In genomic region chr2:154623819-154624218, GRCh38 we compare ENCODE assay signal across 9 cellular contexts.
DNase-seq lines count a peak whose midpoint lies in the region; ATAC-seq and TF ChIP-seq lines count a peak whose summit lies in the region.
"Had no signal": no experiment of that assay in that cellular context is flagged by ENCODE, and none has a peak within 500 bp of the region (broad histone marks: within the 10 kb centered on the region; RNA-seq: fewer than 3 reads in every experiment).

No MANE protein-coding gene starts in this region.

- H3K4me3 ChIP-seq in GM12864 (ENCODE audit: low read depth, low read length) (no peak overlapping the region), aorta (ENCODE audit: low read length in 2 of 2) (no peak overlapping the region), esophagus squamous epithelium (no peak overlapping the region)

- DNase-seq in GM12864 (ENCODE audit: low read depth), result peak; percentile 1
- DNase-seq in NCI-H226, result peak; percentile 15
- peak; percentile 3 to 65 for DNase-seq in T47D (ENCODE audit: low read depth in 1 of 2, low spot score in 1 of 2)
- DNase-seq in left kidney (ENCODE audit: low read depth, low spot score), result peak; percentile 76
- DNase-seq in aorta, result peak in 1 of 2 donors; percentile 49
- DNase-seq in esophagus squamous epithelium (lab: John Stamatoyannopoulos, UW), result no peak
- no peak for DNase-seq in activated CD4-positive, alpha-beta T cell treated with anti-CD3 and anti-CD28 coated beads, Interleukin-2, amount 50 U/mL, for 4 hours
- DNase-seq: activated B cell treated with CpG ODN at 0.5 μM for 24 hours had no signal

- H3K27me3 ChIP-seq in aorta (ENCODE audit: control insufficient read depth in 1 of 2, insufficient read depth in 2 of 2, low read length in 1 of 2) (no peaks in the 10 kb centered on the region), esophagus squamous epithelium (no peaks in the 10 kb centered on the region)

- in situ Hi-C loops in T47D (cut with HindIII; ENCODE audit: low pct_unique_long_range_greater_than_20kb, low sequenced_read_pairs), result no loop called here

- H3K36me3 ChIP-seq in aorta (ENCODE audit: control insufficient read depth in 1 of 2, insufficient read depth in 2 of 2, low read length in 1 of 2), result no peaks in the 10 kb centered on the region
- H3K36me3 ChIP-seq in esophagus squamous epithelium, result no peaks in the 10 kb centered on the region

- H3K27ac ChIP-seq in aorta (ENCODE audit: low read depth in 1 of 2, low read length in 2 of 2) (no peak overlapping the region), esophagus squamous epithelium (no peak overlapping the region)

- TF ChIP-seq CTCF in GM12864 (IDR thresholded peaks at IDR 0.05; ENCODE audit: low read depth, low read length, missing control alignments) (peak; percentile 67), esophagus squamous epithelium (IDR thresholded peaks at IDR 0.05) (peak in 2 of 6 experiments; percentile 31 to 47)

- H3K9me3 ChIP-seq in aorta (ENCODE audit: control insufficient read depth, low read length), result no peaks in the 10 kb centered on the region
- H3K9me3 ChIP-seq in esophagus squamous epithelium, result no peaks in the 10 kb centered on the region

- 10 to 12% methylated on average over 3 of the region's 3 CpGs for WGBS in aorta, 2 donors
- 32 to 40% methylated on average over 3 of the region's 3 CpGs for WGBS in esophagus squamous epithelium, 2 donors

- intact Hi-C loops in aorta (cut with DNase I), result loop anchor here in 1 of 2 donors (5.0 kb wide), 2 partner anchors 72 to 73 kb away; partner anchors contain the start of gene KCNJ3
- intact Hi-C loops in esophagus squamous epithelium (cut with DNase I), result no loop called here

- TF ChIP-seq POLR2A in esophagus squamous epithelium (IDR thresholded peaks at IDR 0.05), result no peak

- ATAC-seq in HG02642 (IDR thresholded peaks at IDR 0.05; ENCODE audit: poor library complexity, unreplicated experiment) (peak; percentile 62), aorta (ENCODE audit: low FRiP score) (peak; percentile 66)

- no peaks in the 10 kb centered on the region for H3K4me1 ChIP-seq in aorta (ENCODE audit: control insufficient read depth in 1 of 2, insufficient read depth in 2 of 2, low read length in 2 of 2)
- no peaks in the 10 kb centered on the region for H3K4me1 ChIP-seq in esophagus squamous epithelium

Comparison
In these comparisons a context has a peak if more than half of its experiments do, and no peak if none do; other contexts are left out.
1. DNase-seq: peak in GM12864 (single experiment), NCI-H226 (single experiment), T47D (2 of 2) and left kidney (single experiment); none in esophagus squamous epithelium (single experiment) and activated CD4-positive, alpha-beta T cell treated with anti-CD3 and anti-CD28 coated beads, Interleukin-2, amount 50 U/mL, for 4 hours (0 of 2).